In the genomic region with DNA sequence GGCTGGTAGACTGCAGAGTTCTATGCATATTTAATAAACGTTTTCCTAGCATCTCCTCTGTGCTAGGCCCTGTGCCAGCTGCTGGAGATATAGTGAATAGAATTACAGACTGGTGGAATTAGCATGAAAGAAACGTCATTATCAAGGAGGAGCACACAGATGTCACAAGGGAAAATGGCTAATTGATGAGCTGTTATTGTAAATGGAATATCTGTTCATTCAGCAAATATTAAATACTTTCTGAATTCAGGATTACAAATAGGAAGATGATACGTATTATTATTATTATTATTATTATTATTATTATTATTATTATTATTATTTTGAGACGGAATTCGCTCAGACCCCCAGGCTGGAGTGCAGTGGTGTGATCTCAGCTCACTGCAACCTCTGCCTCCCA, we compare ENCODE assay signal across 9 cellular contexts. TPM values are rescaled to one million over a fixed set of nuclear protein-coding genes. Genes with fewer than 3 reads are reported as not detected.
DNase-seq lines count a peak whose midpoint lies in the region; ATAC-seq and TF ChIP-seq lines count a peak whose summit lies in the region.
"Had no signal": no experiment of that assay in that cellular context is flagged by ENCODE, and none has a peak within 500 bp of the region (broad histone marks: within the 10 kb centered on the region; RNA-seq: fewer than 3 reads in every experiment).

No MANE protein-coding gene starts in this region.

- no peaks in the 10 kb centered on the region for H3K27me3 Mint-ChIP-seq in CD4-positive, CD25-positive, alpha-beta regulatory T cell

- no peaks in the 10 kb centered on the region for H4K20me1 ChIP-seq in neural cell (ENCODE audit: insufficient read depth)

- peak overlapping the region; percentile 94 to 99 (median 96) for H3K4me3 Mint-ChIP-seq in CD4-positive, CD25-positive, alpha-beta regulatory T cell

- peak overlapping the region; percentile 98 for H3K4me3 ChIP-seq in CD4-positive, CD25-positive, alpha-beta regulatory T cell (ENCODE audit: low read depth, low read length)
- H3K4me3 ChIP-seq in dorsolateral prefrontal cortex (peak overlapping the region; percentile 68 to 100 (median 88)), neural cell (ENCODE audit: low read length) (peak overlapping the region; percentile 72)

- peak overlapping the region; percentile 76 for H3K9ac ChIP-seq in neural cell (ENCODE audit: low read length)

- no peak for TF ChIP-seq EP300 in neural cell (conservative IDR thresholded peaks at IDR 0.05; ENCODE audit: poor library complexity, severe bottlenecking)

- no peaks in the 10 kb centered on the region for H3F3A ChIP-seq in neural cell (ENCODE audit: insufficient read depth, low read length, poor library complexity, severe bottlenecking)

- intact Hi-C loops in dorsolateral prefrontal cortex (cut with DNase I): no loop called here
- intact Hi-C loops in sciatic nerve (cut with DNase I): no loop called here

- no peak for TF ChIP-seq RAD21 in neural cell (conservative IDR thresholded peaks at IDR 0.05)

- H3K36me3 Mint-ChIP-seq in CD4-positive, CD25-positive, alpha-beta regulatory T cell: no peaks in the 10 kb centered on the region

- no peak for TF ChIP-seq CTCF in dorsolateral prefrontal cortex (IDR thresholded peaks at IDR 0.05 in 54 of 56, conservative IDR thresholded peaks at IDR 0.05 in 2 of 56; ENCODE audit: low read depth in 1 of 56, partially characterized antibody in 56 of 56)
- no peak for TF ChIP-seq CTCF in neural cell (IDR thresholded peaks at IDR 0.05; ENCODE audit: poor library complexity, severe bottlenecking)

- H3K79me2 ChIP-seq in neural cell (replicated peaks; ENCODE audit: insufficient read depth, low read length): peaks cover 34% of the 10 kb centered on the region

- H3K4me1 ChIP-seq in CD4-positive, CD25-positive, alpha-beta regulatory T cell (ENCODE audit: control insufficient read depth, insufficient read depth, low read length, poor library complexity, severe bottlenecking): peaks cover 26% of the 10 kb centered on the region

- H3K4me2 ChIP-seq in neural cell (ENCODE audit: low read length): peak overlapping the region; percentile 56

- DNase-seq in CD4-positive, CD25-positive, alpha-beta regulatory T cell: no peak
- DNase-seq in NAMALWA (ENCODE audit: low spot score) (peak; percentile 17), dorsolateral prefrontal cortex (no peak), sciatic nerve (ENCODE audit: low spot score) (no peak), AG08396 (ENCODE audit: low spot score) (no peak), hypothalamus (lab: John Stamatoyannopoulos, UW) (no peak)
- no peak for DNase-seq in activated effector memory CD4-positive, alpha-beta T cell treated with anti-CD3 and anti-CD28 coated beads, Interleukin-2, amount 50 U/mL, for 16 hours

- H3K27ac Mint-ChIP-seq in CD4-positive, CD25-positive, alpha-beta regulatory T cell: peak overlapping the region in 2 of 3 donors; percentile 94 to 96

- no peaks in the 10 kb centered on the region for H3K9me3 ChIP-seq in CD4-positive, CD25-positive, alpha-beta regulatory T cell (ENCODE audit: control insufficient read depth in 2 of 2, low read length in 2 of 2)
- no peaks in the 10 kb centered on the region for H3K9me3 ChIP-seq in neural cell (ENCODE audit: low read length)
- H3K9me3 ChIP-seq: adrenal gland had no signal

- peaks cover 27 to 61% (median 45%) of the 10 kb centered on the region in 4 donors for H3K4me1 Mint-ChIP-seq in CD4-positive, CD25-positive, alpha-beta regulatory T cell

- no peak overlapping the region for H2AFZ ChIP-seq in neural cell (ENCODE audit: low read depth, low read length)

- ATAC-seq in CD4-positive, CD25-positive, alpha-beta regulatory T cell (ENCODE audit: low read depth in 2 of 2): no peak
- no peak for ATAC-seq in sciatic nerve

- H3K9me2 ChIP-seq in neural cell (ENCODE audit: insufficient read depth, low read length): no peaks in the 10 kb centered on the region

- peaks cover 0 to 1% (median 0%) of the 10 kb centered on the region in 7 donors for H3K9me3 Mint-ChIP-seq in CD4-positive, CD25-positive, alpha-beta regulatory T cell

- no peak overlapping the region for H3K27ac ChIP-seq in CD4-positive, CD25-positive, alpha-beta regulatory T cell (ENCODE audit: insufficient read depth, low read length, poor library complexity, severe bottlenecking)
- H3K27ac ChIP-seq in dorsolateral prefrontal cortex (peak overlapping the region in 2 of 59 donors; percentile 83 to 87), neural cell (ENCODE audit: low read length) (peak overlapping the region; percentile 89)

- no peaks in the 10 kb centered on the region for H3K27me3 ChIP-seq in CD4-positive, CD25-positive, alpha-beta regulatory T cell (ENCODE audit: control insufficient read depth, insufficient read depth, low read length)
- H3K27me3 ChIP-seq in dorsolateral prefrontal cortex: no peaks in the 10 kb centered on the region
- H3K27me3 ChIP-seq in neural cell (ENCODE audit: insufficient read depth, low read depth, low read length): no peaks in the 10 kb centered on the region
- H3K27me3 ChIP-seq: adrenal gland had no signal

- H3K36me3 ChIP-seq in CD4-positive, CD25-positive, alpha-beta regulatory T cell (ENCODE audit: control insufficient read depth, insufficient read depth, low read length): peaks cover 24% of the 10 kb centered on the region
- no peaks in the 10 kb centered on the region for H3K36me3 ChIP-seq in neural cell (ENCODE audit: insufficient read depth, low read length)

TF ChIP-seq in neural cell, 6 proteins besides CTCF, POLR2A, EP300 and RAD21:
- TF ChIP-seq SMC3 (conservative IDR thresholded peaks at IDR 0.05; ENCODE audit: poor library complexity) (no peak), MXI1 (conservative IDR thresholded peaks at IDR 0.05; ENCODE audit: poor library complexity, severe bottlenecking) (no peak), EZH2 (IDR thresholded peaks at IDR 0.05; ENCODE audit: borderline replicate concordance, insufficient read depth, low read length, poor library complexity, severe bottlenecking) (no peak), POLR2AphosphoS5 (IDR thresholded peaks at IDR 0.05) (no peak), TAF1 (IDR thresholded peaks at IDR 0.05; ENCODE audit: low read depth) (no peak)
- TF ChIP-seq, protein P1, sequence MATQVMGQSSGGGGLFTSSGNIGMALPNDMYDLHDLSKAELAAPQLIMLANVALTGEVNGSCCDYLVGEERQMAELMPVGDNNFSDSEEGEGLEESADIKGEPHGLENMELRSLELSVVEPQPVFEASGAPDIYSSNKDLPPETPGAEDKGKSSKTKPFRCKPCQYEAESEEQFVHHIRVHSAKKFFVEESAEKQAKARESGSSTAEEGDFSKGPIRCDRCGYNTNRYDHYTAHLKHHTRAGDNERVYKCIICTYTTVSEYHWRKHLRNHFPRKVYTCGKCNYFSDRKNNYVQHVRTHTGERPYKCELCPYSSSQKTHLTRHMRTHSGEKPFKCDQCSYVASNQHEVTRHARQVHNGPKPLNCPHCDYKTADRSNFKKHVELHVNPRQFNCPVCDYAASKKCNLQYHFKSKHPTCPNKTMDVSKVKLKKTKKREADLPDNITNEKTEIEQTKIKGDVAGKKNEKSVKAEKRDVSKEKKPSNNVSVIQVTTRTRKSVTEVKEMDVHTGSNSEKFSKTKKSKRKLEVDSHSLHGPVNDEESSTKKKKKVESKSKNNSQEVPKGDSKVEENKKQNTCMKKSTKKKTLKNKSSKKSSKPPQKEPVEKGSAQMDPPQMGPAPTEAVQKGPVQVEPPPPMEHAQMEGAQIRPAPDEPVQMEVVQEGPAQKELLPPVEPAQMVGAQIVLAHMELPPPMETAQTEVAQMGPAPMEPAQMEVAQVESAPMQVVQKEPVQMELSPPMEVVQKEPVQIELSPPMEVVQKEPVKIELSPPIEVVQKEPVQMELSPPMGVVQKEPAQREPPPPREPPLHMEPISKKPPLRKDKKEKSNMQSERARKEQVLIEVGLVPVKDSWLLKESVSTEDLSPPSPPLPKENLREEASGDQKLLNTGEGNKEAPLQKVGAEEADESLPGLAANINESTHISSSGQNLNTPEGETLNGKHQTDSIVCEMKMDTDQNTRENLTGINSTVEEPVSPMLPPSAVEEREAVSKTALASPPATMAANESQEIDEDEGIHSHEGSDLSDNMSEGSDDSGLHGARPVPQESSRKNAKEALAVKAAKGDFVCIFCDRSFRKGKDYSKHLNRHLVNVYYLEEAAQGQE (IDR thresholded peaks at IDR 0.05; ENCODE audit: borderline replicate concordance): no peak

RNA-seq across cellular contexts. Expression of a gene that starts 1.2 kb away (rescaled TPM):
- total RNA-seq in CD4-positive, CD25-positive, alpha-beta regulatory T cell: 18.0 TPM
- 10 to 100 TPM; 46.4 to 58.3 (median 50.3) TPM for polyA plus RNA-seq in CD4-positive, CD25-positive, alpha-beta regulatory T cell
- total RNA-seq in dorsolateral prefrontal cortex (10 to 100 TPM in 119 of 120 experiments, 1 to 10 TPM in 1; 9.9 to 18.5 (median 14.4) TPM), sciatic nerve (23.0 TPM)
- polyA plus RNA-seq in neural cell: 25.4 and 28.1 TPM in 2 replicates
- polyA minus RNA-seq in neural cell: 35.1 and 36.3 TPM in 2 replicates
